ENCODE assay signal across 15 cellular contexts in the genomic region with DNA sequence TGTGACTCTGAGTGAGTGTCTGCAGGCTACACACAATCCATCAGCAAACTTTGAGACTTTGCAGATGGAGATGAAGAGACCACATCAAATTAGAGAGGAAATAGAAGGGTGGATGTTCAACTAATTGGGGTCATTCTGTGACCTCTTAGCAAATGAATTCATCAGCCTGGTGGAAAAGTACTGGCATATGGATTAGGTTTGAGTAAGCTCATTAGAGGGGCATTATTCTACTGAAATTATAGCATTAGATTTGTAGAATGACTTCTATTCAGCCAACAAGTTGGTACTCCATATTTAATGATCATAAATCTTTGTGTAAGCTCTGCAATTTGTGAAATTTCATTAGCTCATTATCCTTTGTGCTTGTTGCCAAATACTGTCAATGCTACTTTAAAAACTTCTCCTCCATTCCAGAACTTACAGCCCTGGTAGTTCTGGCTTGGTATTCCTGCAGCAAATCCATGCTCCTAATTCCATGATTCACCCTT.
DNase-seq lines count a peak whose midpoint lies in the region; ATAC-seq and TF ChIP-seq lines count a peak whose summit lies in the region.
"Had no signal": no experiment of that assay in that cellular context is flagged by ENCODE, and none has a peak within 500 bp of the region (broad histone marks: within the 10 kb centered on the region; RNA-seq: fewer than 3 reads in every experiment).

No MANE protein-coding gene starts in this region.

- peak overlapping the region; percentile 19; the same call in 1 of the 2 replicates for H3K4ac ChIP-seq in IMR-90 (ENCODE audit: low read depth, low read length)

- no peaks in the 10 kb centered on the region for H3K79me2 ChIP-seq in parathyroid adenoma

- no peak overlapping the region for H4K5ac ChIP-seq in IMR-90 (ENCODE audit: low read depth, low read length)

- peaks cover 22% of the 10 kb centered on the region for H3K36me3 Mint-ChIP-seq in activated CD4-positive, alpha-beta T cell treated with anti-CD3 and anti-CD28 coated beads, Interleukin-2, amount 10 ng/mL, durations not matched to agents 24 days and 14 days (ENCODE audit: low read depth)
- no peaks in the 10 kb centered on the region for H3K36me3 Mint-ChIP-seq in activated T-helper 2 cell treated with anti-CD3 and anti-CD28 coated beads, Interferon-gamma antibody, Interleukin-2, Interleukin-4, amounts not matched to agents 10 μg/mL and 5 μg/mL and 100 μg/mL, durations not matched to agents 14 hours and 24 hours and 36 hours (ENCODE audit: low read depth)
- H3K36me3 Mint-ChIP-seq in nephron progenitor cell (ENCODE audit: low read depth), result no peaks in the 10 kb centered on the region

- H3K27ac Mint-ChIP-seq in activated CD4-positive, alpha-beta T cell treated with anti-CD3 and anti-CD28 coated beads, Interleukin-2, amount 10 ng/mL, durations not matched to agents 24 days and 14 days, result peak overlapping the region; percentile 99
- peak overlapping the region; percentile 69 for H3K27ac Mint-ChIP-seq in activated T-helper 2 cell treated with anti-CD3 and anti-CD28 coated beads, Interferon-gamma antibody, Interleukin-2, Interleukin-4, amounts not matched to agents 10 μg/mL and 5 μg/mL and 100 μg/mL, durations not matched to agents 14 hours and 24 hours and 36 hours
- no peak overlapping the region for H3K27ac Mint-ChIP-seq in nephron progenitor cell

- no peak overlapping the region for H2BK5ac ChIP-seq in IMR-90 (ENCODE audit: low read depth, low read length, poor library complexity, severe bottlenecking)

- H2BK20ac ChIP-seq in IMR-90 (ENCODE audit: low read depth, low read length), result no peak overlapping the region

- 0 out of 2 replicates have a peak overlapping the region, but pooled peaks have one; percentile 26 for H3K14ac ChIP-seq in IMR-90 (replicated peaks; ENCODE audit: low read depth, low read length)

- H2AFZ ChIP-seq in IMR-90 (replicated peaks; ENCODE audit: low read length, poor library complexity) (no peak overlapping the region), parathyroid adenoma (peak overlapping the region; percentile 36)

- no peaks in the 10 kb centered on the region for H3K36me3 ChIP-seq in IMR-90 (ENCODE audit: control insufficient read depth, insufficient read depth, low read length)
- H3K36me3 ChIP-seq in parathyroid adenoma (ENCODE audit: control insufficient read depth, insufficient read depth, low read length), result no peaks in the 10 kb centered on the region
- H3K36me3 ChIP-seq: gastroesophageal sphincter, pancreas had no signal

- H3K56ac ChIP-seq in IMR-90 (ENCODE audit: extremely low read depth, insufficient read depth, low read length), result no peak overlapping the region

- BruUV-seq in IMR-90 (replicated peaks; lab: Mats Ljungman, UMichigan), result no TSS peak

- no peak for TF ChIP-seq POLR2A in IMR-90 (IDR thresholded peaks at IDR 0.05; ENCODE audit: low read depth, low read length)

- H3K9me3 Mint-ChIP-seq in activated CD4-positive, alpha-beta T cell treated with anti-CD3 and anti-CD28 coated beads, Interleukin-2, amount 10 ng/mL, durations not matched to agents 24 days and 14 days, result peaks cover 4% of the 10 kb centered on the region
- H3K9me3 Mint-ChIP-seq in activated T-helper 2 cell treated with anti-CD3 and anti-CD28 coated beads, Interferon-gamma antibody, Interleukin-2, Interleukin-4, amounts not matched to agents 10 μg/mL and 5 μg/mL and 100 μg/mL, durations not matched to agents 14 hours and 24 hours and 36 hours, result no peaks in the 10 kb centered on the region
- H3K9me3 Mint-ChIP-seq in nephron progenitor cell, result no peaks in the 10 kb centered on the region

- H3K4me2 ChIP-seq in IMR-90 (ENCODE audit: low read depth, low read length) (no peak overlapping the region), parathyroid adenoma (ENCODE audit: low read length) (peak overlapping the region; percentile 13)

- H3K9ac ChIP-seq in IMR-90 (ENCODE audit: low read depth, low read length) (no peak overlapping the region), parathyroid adenoma (no peak overlapping the region)

- peaks cover 0 to 4% of the 10 kb centered on the region in 2 experiments; a peak in 1 of 4 replicates for H3K79me1 ChIP-seq in IMR-90 (ENCODE audit: low read depth in 1 of 2, low read length in 2 of 2)

- ATAC-seq in IMR-90 (ENCODE audit: low read depth) (no peak), HG02798 (IDR thresholded peaks at IDR 0.05; ENCODE audit: poor library complexity, unreplicated experiment) (no peak)
- ATAC-seq: gastroesophageal sphincter, left colon had no signal

- POLR2A ChIA-PET in IMR-90 (lab: Charles Lee; ENCODE audit: unreplicated experiment), result no interaction called here

- H4K8ac ChIP-seq in IMR-90 (ENCODE audit: low read depth in 2 of 2, low read length in 2 of 2), result no peak overlapping the region

- no peaks in the 10 kb centered on the region for H4K20me1 ChIP-seq in IMR-90 (ENCODE audit: insufficient read depth, low read length)

- H3K4me1 ChIP-seq in IMR-90 (ENCODE audit: control insufficient read depth, insufficient read depth, low read length), result peaks cover 28% of the 10 kb centered on the region
- peaks cover 8% of the 10 kb centered on the region for H3K4me1 ChIP-seq in parathyroid adenoma

- TF ChIP-seq CTCF in IMR-90 (conservative IDR thresholded peaks at IDR 0.05; ENCODE audit: low read depth, low read length) (no peak), parathyroid adenoma (IDR thresholded peaks at IDR 0.05) (no peak), nephron progenitor cell (IDR thresholded peaks at IDR 0.05) (no peak)

- H3K27me3 Mint-ChIP-seq in activated CD4-positive, alpha-beta T cell treated with anti-CD3 and anti-CD28 coated beads, Interleukin-2, amount 10 ng/mL, durations not matched to agents 24 days and 14 days, result no peaks in the 10 kb centered on the region
- no peaks in the 10 kb centered on the region for H3K27me3 Mint-ChIP-seq in activated T-helper 2 cell treated with anti-CD3 and anti-CD28 coated beads, Interferon-gamma antibody, Interleukin-2, Interleukin-4, amounts not matched to agents 10 μg/mL and 5 μg/mL and 100 μg/mL, durations not matched to agents 14 hours and 24 hours and 36 hours (ENCODE audit: low read depth)
- no peaks in the 10 kb centered on the region for H3K27me3 Mint-ChIP-seq in nephron progenitor cell (ENCODE audit: low read depth, poor library complexity)

- H3K18ac ChIP-seq in IMR-90 (ENCODE audit: low read depth, low read length), result no peak overlapping the region

- in situ Hi-C loops in IMR-90 (cut with MboI; ENCODE audit: low sequenced_read_pairs), result no loop called here

- no peak for DNase-seq in activated CD4-positive, alpha-beta T cell treated with anti-CD3 and anti-CD28 coated beads, Interleukin-2, amount 10 ng/mL, durations not matched to agents 24 days and 14 days
- no peak for DNase-seq in activated CD4-positive, alpha-beta T cell treated with anti-CD3 and anti-CD28 coated beads, Interleukin-2, amount 50 U/mL, for 1 hour
- DNase-seq in IMR-90 (no peak), T-helper 9 cell (no peak), nephron progenitor cell (no peak)
- DNase-seq in activated T-helper 2 cell treated with anti-CD3 and anti-CD28 coated beads, Interferon-gamma antibody, Interleukin-2, Interleukin-4, amounts not matched to agents 10 μg/mL and 5 μg/mL and 100 μg/mL, durations not matched to agents 14 hours and 24 hours and 36 hours (ENCODE audit: low spot score), result no peak
- DNase-seq: activated CD4-positive, CD25-positive, alpha-beta regulatory T cell treated with anti-CD3 and anti-CD28 coated beads, Interleukin-2, amount 50 U/mL, for 72 hours; cortex of kidney; left colon; NCI-H774; pancreas; small intestine had no signal

- intact Hi-C loops in activated CD4-positive, alpha-beta T cell treated with anti-CD3 and anti-CD28 coated beads, Interleukin-2, amount 10 ng/mL, durations not matched to agents 24 days and 14 days (cut with micrococcal nuclease), result loop anchor here (1.0 to 10.0 kb wide), 8 partner anchors 8 to 517 kb away; partner anchors contain the start of gene NEDD9
- intact Hi-C loops in IMR-90 (cut with micrococcal nuclease), result loop anchor here (5.0 kb wide), 1 partner anchor 52 kb away; no protein-coding TSS in a partner anchor
- intact Hi-C loops in activated T-helper 2 cell treated with anti-CD3 and anti-CD28 coated beads, Interferon-gamma antibody, Interleukin-2, Interleukin-4, amounts not matched to agents 10 μg/mL and 5 μg/mL and 100 μg/mL, durations not matched to agents 14 hours and 24 hours and 36 hours (cut with micrococcal nuclease), result loop anchor here (5.0 kb wide), 4 partner anchors 48 to 517 kb away; no protein-coding TSS in a partner anchor

- peak overlapping the region; percentile 83 for H3K4me3 Mint-ChIP-seq in activated CD4-positive, alpha-beta T cell treated with anti-CD3 and anti-CD28 coated beads, Interleukin-2, amount 10 ng/mL, durations not matched to agents 24 days and 14 days
- no peak overlapping the region for H3K4me3 Mint-ChIP-seq in activated T-helper 2 cell treated with anti-CD3 and anti-CD28 coated beads, Interferon-gamma antibody, Interleukin-2, Interleukin-4, amounts not matched to agents 10 μg/mL and 5 μg/mL and 100 μg/mL, durations not matched to agents 14 hours and 24 hours and 36 hours (ENCODE audit: low read depth)
- H3K4me3 Mint-ChIP-seq in nephron progenitor cell, result no peak overlapping the region

- no peak overlapping the region for H2AK9ac ChIP-seq in IMR-90 (replicated peaks; ENCODE audit: low read depth, low read length, poor library complexity)

- H3K9me3 ChIP-seq in IMR-90 (ENCODE audit: control insufficient read depth, insufficient read depth, low read length), result no peaks in the 10 kb centered on the region
- H3K9me3 ChIP-seq in parathyroid adenoma (ENCODE audit: control insufficient read depth, low read length), result no peaks in the 10 kb centered on the region
- H3K9me3 ChIP-seq: gastroesophageal sphincter, pancreas had no signal

- H3K27ac ChIP-seq in IMR-90 (ENCODE audit: insufficient read depth, low read length) (no peak overlapping the region), parathyroid adenoma (no peak overlapping the region)
- H3K27ac ChIP-seq: gastroesophageal sphincter, pancreas had no signal

- no peak overlapping the region for H2BK15ac ChIP-seq in IMR-90 (ENCODE audit: low read depth, low read length)

- dilution Hi-C loops in IMR-90 (cut with HindIII; ENCODE audit: low sequenced_read_pairs, unreplicated experiment), result no loop called here

- no peak overlapping the region; the same call in 1 of the 2 replicates for H2AK5ac ChIP-seq in IMR-90 (ENCODE audit: low read depth, low read length)

- no peak overlapping the region for H4K91ac ChIP-seq in IMR-90 (ENCODE audit: insufficient read depth, low read depth, low read length)

- H3K27me3 ChIP-seq in IMR-90 (ENCODE audit: control insufficient read depth, insufficient read depth, low read length) (no peaks in the 10 kb centered on the region), parathyroid adenoma (ENCODE audit: control insufficient read depth, insufficient read depth, low read length) (no peaks in the 10 kb centered on the region)
- H3K27me3 ChIP-seq: gastroesophageal sphincter, pancreas had no signal

- no peak for TF ChIP-seq RAD21 in IMR-90 (IDR thresholded peaks at IDR 0.05; ENCODE audit: low read length)

- peaks cover 66% of the 10 kb centered on the region for H3K4me1 Mint-ChIP-seq in activated CD4-positive, alpha-beta T cell treated with anti-CD3 and anti-CD28 coated beads, Interleukin-2, amount 10 ng/mL, durations not matched to agents 24 days and 14 days
- peaks cover 57% of the 10 kb centered on the region for H3K4me1 Mint-ChIP-seq in activated T-helper 2 cell treated with anti-CD3 and anti-CD28 coated beads, Interferon-gamma antibody, Interleukin-2, Interleukin-4, amounts not matched to agents 10 μg/mL and 5 μg/mL and 100 μg/mL, durations not matched to agents 14 hours and 24 hours and 36 hours (ENCODE audit: low read depth)
- H3K4me1 Mint-ChIP-seq in nephron progenitor cell, result peaks cover 57% of the 10 kb centered on the region

- CTCF ChIA-PET in IMR-90 (lab: Yijun Ruan, JAX), result no interaction called here

- H3K4me3 ChIP-seq in IMR-90 (ENCODE audit: insufficient read depth, low read depth, low read length) (no peak overlapping the region), parathyroid adenoma (ENCODE audit: low read depth, low read length) (peak overlapping the region; percentile 12)
- H3K4me3 ChIP-seq: gastroesophageal sphincter, pancreas had no signal

- no peak overlapping the region for H3K23ac ChIP-seq in IMR-90 (ENCODE audit: low read depth, low read length)

- peaks cover 4% of the 10 kb centered on the region; the same call in 1 of the 2 replicates for H3K9me1 ChIP-seq in IMR-90 (ENCODE audit: insufficient read depth, low read length)

- H2BK120ac ChIP-seq in IMR-90 (ENCODE audit: low read depth, low read length), result no peak overlapping the region
